In the genomic region with DNA sequence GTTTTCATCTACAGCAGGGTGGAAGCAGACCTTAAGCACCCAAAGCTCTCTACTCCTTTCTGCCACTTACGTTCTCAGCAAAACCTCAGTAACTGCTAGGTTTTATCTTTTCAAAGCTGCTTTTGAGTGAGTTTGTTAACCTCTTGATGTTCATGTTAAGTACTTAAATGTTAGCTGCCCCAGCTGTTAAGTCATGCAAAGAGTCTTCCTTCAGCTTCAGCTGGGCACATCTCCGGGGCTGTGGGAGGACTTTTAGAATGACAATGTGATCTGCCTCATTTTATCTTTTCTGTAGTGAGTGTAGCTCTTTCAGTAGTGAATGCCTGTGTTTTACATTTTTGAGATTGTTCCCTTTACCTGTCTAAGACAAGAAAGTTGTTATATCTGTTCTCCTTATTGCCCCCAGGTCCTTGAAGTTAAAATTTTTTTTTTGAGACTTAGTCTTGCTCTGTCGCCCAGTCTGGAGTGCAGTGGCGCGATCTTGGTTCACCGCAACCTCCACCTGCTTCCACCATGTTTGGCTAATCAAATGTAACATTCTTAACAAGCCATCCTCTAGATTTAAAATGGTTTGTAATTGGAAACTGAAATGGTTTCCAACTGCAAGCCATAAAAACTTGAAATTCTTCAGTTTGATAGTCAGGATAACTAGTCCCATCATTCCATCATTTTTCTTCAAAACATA, we compare ENCODE assay signal across 12 cellular contexts. TPM values are rescaled to one million over a fixed set of nuclear protein-coding genes. Genes with fewer than 3 reads are reported as not detected.
A peak's percentile ranks its signal among the peaks of the same experiment; 100 is the strongest.
DNase-seq lines count a peak whose midpoint lies in the region; ATAC-seq, FAIRE-seq and TF ChIP-seq lines count a peak whose summit lies in the region.
"Had no signal": no experiment of that assay in that cellular context is flagged by ENCODE, and none has a peak within 500 bp of the region (broad histone marks: within the 10 kb centered on the region; RNA-seq: fewer than 3 reads in every experiment).

No MANE protein-coding gene starts in this region.

- H3K4me3 ChIP-seq in DOHH2 (ENCODE audit: low read length) (peak overlapping the region; percentile 37), HUES6 (ENCODE audit: low read depth, low read length) (peak overlapping the region; percentile 19; the same call in 1 of the 2 replicates), iPS DF 6.9 (ENCODE audit: low read length) (no peak overlapping the region)
- H3K4me3 ChIP-seq: breast epithelium, PC-9, uterus had no signal

- WGBS in iPS DF 6.9 (ENCODE audit: insufficient coverage, insufficient read length): no CpG with 5 or more reads among the region's 6 CpGs

- peak overlapping the region; percentile 66 for H3K27ac ChIP-seq in DOHH2 (ENCODE audit: low read depth, low read length)
- H3K27ac ChIP-seq in HUES6 (ENCODE audit: low read depth, low read length): peak overlapping the region; percentile 79
- peak overlapping the region; percentile 76 for H3K27ac ChIP-seq in iPS DF 6.9 (ENCODE audit: low read length)
- H3K27ac ChIP-seq: breast epithelium, PC-9, uterus had no signal

- H3K4me2 ChIP-seq in DOHH2 (ENCODE audit: low read length): peak overlapping the region; percentile 63
- H3K4me2 ChIP-seq: PC-9 had no signal

- H3K36me3 ChIP-seq in DOHH2 (ENCODE audit: control insufficient read depth, low read length) (no peaks in the 10 kb centered on the region), HUES6 (ENCODE audit: control insufficient read depth, insufficient read depth, low read length) (no peaks in the 10 kb centered on the region), iPS DF 6.9 (ENCODE audit: control insufficient read depth, insufficient read depth, low read length) (no peaks in the 10 kb centered on the region)
- H3K36me3 ChIP-seq: breast epithelium, uterus had no signal

- TF ChIP-seq CTCF in DOHH2 (IDR thresholded peaks at IDR 0.05; ENCODE audit: low read depth, low read length, poor library complexity, severe bottlenecking): no peak

- peak; percentile 52 for DNase-seq in iPS DF 6.9 (ENCODE audit: low read depth, low spot score)
- no peak for DNase-seq in frontal cortex (ENCODE audit: low spot score in 2 of 2)
- DNase-seq in dermis blood vessel endothelial cell: no peak
- no peak for DNase-seq in DMS114 treated with DMSO at 0.1 percent for 48 hours (lab: John Stamatoyannopoulos, UW; ENCODE audit: unreplicated experiment)
- DNase-seq in DMS79 treated with DMSO at 0.1 percent for 48 hours (lab: John Stamatoyannopoulos, UW): no peak
- DNase-seq: activated CD8-positive, alpha-beta memory T cell treated with anti-CD3 and anti-CD28 coated beads, Interleukin-2, amount 50 U/mL, for 4 hours; PC-9; uterus had no signal

- H3K9me3 ChIP-seq in DOHH2 (ENCODE audit: control insufficient read depth, insufficient read depth, low read length) (no peaks in the 10 kb centered on the region), HUES6 (ENCODE audit: control insufficient read depth, insufficient read depth, low read depth, low read length) (no peaks in the 10 kb centered on the region), iPS DF 6.9 (ENCODE audit: control insufficient read depth, insufficient read depth, low read length) (no peaks in the 10 kb centered on the region)
- H3K9me3 ChIP-seq: breast epithelium, uterus had no signal

- H3F3A ChIP-seq in DOHH2 (ENCODE audit: control insufficient read depth, insufficient read depth): peaks cover 6% of the 10 kb centered on the region

- FAIRE-seq in frontal cortex (lab: Jason Lieb, UNC): no peak

- H3K4me1 ChIP-seq in DOHH2 (ENCODE audit: control insufficient read depth, low read length) (peaks cover 35% of the 10 kb centered on the region), HUES6 (ENCODE audit: control insufficient read depth, insufficient read depth, low read length) (peaks cover 45% of the 10 kb centered on the region), iPS DF 6.9 (ENCODE audit: control insufficient read depth, insufficient read depth, low read length) (peaks cover 3% of the 10 kb centered on the region; the same call in 1 of the 2 replicates)
- H3K4me1 ChIP-seq: breast epithelium, uterus had no signal

- peak; percentile 52 for ATAC-seq in GM18870 (IDR thresholded peaks at IDR 0.05; ENCODE audit: unreplicated experiment)

- no peaks in the 10 kb centered on the region for H3K27me3 ChIP-seq in DOHH2 (ENCODE audit: control insufficient read depth, low read length)
- H3K27me3 ChIP-seq in HUES6 (ENCODE audit: control insufficient read depth, insufficient read depth, low read length): no peaks in the 10 kb centered on the region
- no peaks in the 10 kb centered on the region for H3K27me3 ChIP-seq in iPS DF 6.9 (ENCODE audit: control insufficient read depth, insufficient read depth, low read length)
- H3K27me3 ChIP-seq: breast epithelium, uterus had no signal

- H3K79me2 ChIP-seq in DOHH2 (ENCODE audit: control insufficient read depth, low read length): peaks cover 91% of the 10 kb centered on the region

- H4K20me1 ChIP-seq in DOHH2 (ENCODE audit: control insufficient read depth, insufficient read depth, low read depth, low read length): no peaks in the 10 kb centered on the region

- peak overlapping the region; percentile 40 for H3K9ac ChIP-seq in HUES6 (ENCODE audit: low read length)

- no peaks in the 10 kb centered on the region for H3K9me2 ChIP-seq in DOHH2 (replicated peaks; ENCODE audit: control insufficient read depth, low read length)

RNA-seq across cellular contexts. Expression of a gene that starts 19.6 kb away (rescaled TPM):
- total RNA-seq in frontal cortex: 43.2 TPM
- 21.7 and 23.0 TPM in 2 replicates for total RNA-seq in dermis blood vessel endothelial cell
